ENCODE assay signal across 11 cellular contexts in the genomic region with DNA sequence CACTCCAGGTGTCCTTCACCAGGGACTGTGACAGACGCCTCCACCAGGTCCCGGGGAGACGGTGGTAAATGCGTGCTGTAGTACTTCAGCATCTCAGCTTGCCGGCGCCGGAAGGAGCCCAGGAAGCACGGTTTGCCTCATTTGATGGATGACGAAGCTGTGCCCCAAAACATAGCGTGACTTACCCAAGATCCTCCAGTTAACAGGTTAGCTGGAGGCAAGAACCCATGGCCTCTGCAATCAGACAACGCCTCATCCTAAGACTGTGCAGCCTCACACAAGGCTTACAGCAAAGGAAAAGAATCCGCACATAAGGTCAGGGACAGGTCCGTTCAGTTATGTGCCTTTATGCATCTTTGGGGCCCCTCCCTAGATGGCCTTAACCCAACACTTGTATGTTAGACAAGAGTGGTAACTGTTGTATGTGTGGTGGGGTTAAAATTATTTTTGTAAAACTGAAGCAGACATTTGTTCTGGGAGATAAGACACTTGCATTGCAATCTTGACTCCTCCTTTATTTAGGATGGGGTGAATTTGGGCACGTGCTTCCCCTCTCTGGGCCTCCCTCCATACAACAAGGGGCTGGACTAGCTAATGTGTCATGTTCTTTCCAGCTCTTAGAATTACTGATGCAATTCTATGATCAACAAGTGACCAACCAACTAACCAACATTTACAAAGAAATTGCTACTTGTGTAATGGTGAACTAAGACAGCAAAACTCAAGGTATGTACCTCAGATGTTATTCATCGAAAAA. TPM values are rescaled to one million over a fixed set of nuclear protein-coding genes. Genes with fewer than 3 reads are reported as not detected.
A peak's percentile ranks its signal among the peaks of the same experiment; 100 is the strongest.
DNase-seq lines count a peak whose midpoint lies in the region; ATAC-seq and TF ChIP-seq lines count a peak whose summit lies in the region.
"Had no signal": no experiment of that assay in that cellular context is flagged by ENCODE, and none has a peak within 500 bp of the region (broad histone marks: within the 10 kb centered on the region; RNA-seq: fewer than 3 reads in every experiment).

No MANE protein-coding gene starts in this region.

- H3K27me3 Mint-ChIP-seq in HFFc6 (ENCODE audit: insufficient read depth) = peaks cover 6% of the 10 kb centered on the region; the same call in 1 of the 2 replicates
- no peaks in the 10 kb centered on the region for H3K27me3 Mint-ChIP-seq in WTC11 (ENCODE audit: low read depth)

- H3K9ac ChIP-seq in stomach smooth muscle (ENCODE audit: low read length in 2 of 2) = no peak overlapping the region

- H3K4me3 Mint-ChIP-seq in HFFc6 (peak overlapping the region; percentile 78), WTC11 (no peak overlapping the region)

- H3K9me3 ChIP-seq in right cardiac atrium (ENCODE audit: control insufficient read depth, low read length) (no peaks in the 10 kb centered on the region), stomach smooth muscle (ENCODE audit: control insufficient read depth in 2 of 2, low read length in 2 of 2) (no peaks in the 10 kb centered on the region)

- H3K4me1 ChIP-seq in right cardiac atrium (ENCODE audit: control insufficient read depth, insufficient read depth, low read length) (peaks cover 28% of the 10 kb centered on the region), stomach smooth muscle (ENCODE audit: control insufficient read depth, insufficient read depth, low read length) (peaks cover 51% of the 10 kb centered on the region)

- POLR2A ChIA-PET in WTC11 (lab: Charles Lee) = no interaction called here

- DNase-seq in HFFc6 (peak; percentile 68), WTC11 (ENCODE audit: low spot score) (no peak), right cardiac atrium (peak in 1 of 3 donors; percentile 51), COLO829 (ENCODE audit: low spot score) (no peak), NCI-H748 treated with DMSO at 0.1 percent for 48 hours (lab: John Stamatoyannopoulos, UW) (no peak)
- DNase-seq: amygdala, NCI-H1930, T-helper 9 cell had no signal

- ATAC-seq in WTC11 = no peak
- ATAC-seq in right cardiac atrium = peak in 1 of 2 donors; percentile 5
- ATAC-seq in GM19035 (IDR thresholded peaks at IDR 0.05; ENCODE audit: unreplicated experiment) = no peak
- no peak for ATAC-seq in GM18868 (IDR thresholded peaks at IDR 0.05; ENCODE audit: unreplicated experiment)

- intact Hi-C loops in right cardiac atrium (cut with DNase I) = loop anchor here in 1 of 4 donors (5.0 kb wide), 1 partner anchor 38 kb away; a partner anchor contains a TSS

- 55% methylated on average over 15 of the region's 15 CpGs for WGBS in right cardiac atrium

- peaks cover 0 to 4% of the 10 kb centered on the region in 2 donors for H3K36me3 ChIP-seq in stomach smooth muscle (ENCODE audit: control insufficient read depth in 2 of 2, insufficient read depth in 2 of 2, low read length in 2 of 2)

- H3K27me3 ChIP-seq in right cardiac atrium (ENCODE audit: control insufficient read depth, insufficient read depth) = no peaks in the 10 kb centered on the region
- H3K27me3 ChIP-seq in stomach smooth muscle (ENCODE audit: control insufficient read depth in 1 of 2, insufficient read depth in 2 of 2, low read length in 2 of 2) = no peaks in the 10 kb centered on the region

- H3K9me3 Mint-ChIP-seq in HFFc6 = no peaks in the 10 kb centered on the region
- H3K9me3 Mint-ChIP-seq in WTC11 = no peaks in the 10 kb centered on the region

- H3K36me3 Mint-ChIP-seq in HFFc6 (ENCODE audit: low read depth) (peaks cover 38% of the 10 kb centered on the region), WTC11 (peaks cover 10% of the 10 kb centered on the region)

- CTCF ChIA-PET in WTC11 (lab: Charles Lee) = interaction anchor here (1.3 kb wide), 1 partner anchor 34 kb away, joined by 3 read pairs; no protein-coding TSS in a partner anchor

- TF ChIP-seq CTCF in HFFc6 (IDR thresholded peaks at IDR 0.05) = no peak
- no peak for TF ChIP-seq CTCF in WTC11 (IDR thresholded peaks at IDR 0.05)

- H3K27ac ChIP-seq in right cardiac atrium (ENCODE audit: low read length) (peak overlapping the region; percentile 88), stomach smooth muscle (ENCODE audit: low read length) (peak overlapping the region; percentile 60)

- peaks cover 95% of the 10 kb centered on the region for H3K4me1 Mint-ChIP-seq in HFFc6 (ENCODE audit: low read depth)
- H3K4me1 Mint-ChIP-seq in WTC11 = peaks cover 78% of the 10 kb centered on the region

- H3K4me3 ChIP-seq in right cardiac atrium (ENCODE audit: low read length) (no peak overlapping the region), stomach smooth muscle (ENCODE audit: low read length in 2 of 2) (peak overlapping the region in 1 of 2 donors; percentile 29)

- peak overlapping the region; percentile 99 for H3K27ac Mint-ChIP-seq in HFFc6
- H3K27ac Mint-ChIP-seq in WTC11 = peak overlapping the region; percentile 76; the same call in 1 of the 2 replicates

TF ChIP-seq in WTC11, 78 proteins besides CTCF, POLR2A, EP300 and RAD21 (continues in another document):
- TF ChIP-seq, protein P1, sequence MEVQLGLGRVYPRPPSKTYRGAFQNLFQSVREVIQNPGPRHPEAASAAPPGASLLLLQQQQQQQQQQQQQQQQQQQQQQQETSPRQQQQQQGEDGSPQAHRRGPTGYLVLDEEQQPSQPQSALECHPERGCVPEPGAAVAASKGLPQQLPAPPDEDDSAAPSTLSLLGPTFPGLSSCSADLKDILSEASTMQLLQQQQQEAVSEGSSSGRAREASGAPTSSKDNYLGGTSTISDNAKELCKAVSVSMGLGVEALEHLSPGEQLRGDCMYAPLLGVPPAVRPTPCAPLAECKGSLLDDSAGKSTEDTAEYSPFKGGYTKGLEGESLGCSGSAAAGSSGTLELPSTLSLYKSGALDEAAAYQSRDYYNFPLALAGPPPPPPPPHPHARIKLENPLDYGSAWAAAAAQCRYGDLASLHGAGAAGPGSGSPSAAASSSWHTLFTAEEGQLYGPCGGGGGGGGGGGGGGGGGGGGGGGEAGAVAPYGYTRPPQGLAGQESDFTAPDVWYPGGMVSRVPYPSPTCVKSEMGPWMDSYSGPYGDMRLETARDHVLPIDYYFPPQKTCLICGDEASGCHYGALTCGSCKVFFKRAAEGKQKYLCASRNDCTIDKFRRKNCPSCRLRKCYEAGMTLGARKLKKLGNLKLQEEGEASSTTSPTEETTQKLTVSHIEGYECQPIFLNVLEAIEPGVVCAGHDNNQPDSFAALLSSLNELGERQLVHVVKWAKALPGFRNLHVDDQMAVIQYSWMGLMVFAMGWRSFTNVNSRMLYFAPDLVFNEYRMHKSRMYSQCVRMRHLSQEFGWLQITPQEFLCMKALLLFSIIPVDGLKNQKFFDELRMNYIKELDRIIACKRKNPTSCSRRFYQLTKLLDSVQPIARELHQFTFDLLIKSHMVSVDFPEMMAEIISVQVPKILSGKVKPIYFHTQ (CRISPR knock-in tag; IDR thresholded peaks at IDR 0.05) = no peak
- TF ChIP-seq SOX15 (CRISPR knock-in tag; IDR thresholded peaks at IDR 0.05) (no peak), NFE2L1 (CRISPR knock-in tag; IDR thresholded peaks at IDR 0.05) (no peak), PRRX2 (CRISPR knock-in tag; IDR thresholded peaks at IDR 0.05) (no peak), ZNF219 (CRISPR knock-in tag; IDR thresholded peaks at IDR 0.05; ENCODE audit: borderline replicate concordance) (no peak), ETV6 (CRISPR knock-in tag; IDR thresholded peaks at IDR 0.05) (no peak), RELA (CRISPR knock-in tag; IDR thresholded peaks at IDR 0.05; ENCODE audit: borderline replicate concordance) (no peak)
- TF ChIP-seq, protein P2, sequence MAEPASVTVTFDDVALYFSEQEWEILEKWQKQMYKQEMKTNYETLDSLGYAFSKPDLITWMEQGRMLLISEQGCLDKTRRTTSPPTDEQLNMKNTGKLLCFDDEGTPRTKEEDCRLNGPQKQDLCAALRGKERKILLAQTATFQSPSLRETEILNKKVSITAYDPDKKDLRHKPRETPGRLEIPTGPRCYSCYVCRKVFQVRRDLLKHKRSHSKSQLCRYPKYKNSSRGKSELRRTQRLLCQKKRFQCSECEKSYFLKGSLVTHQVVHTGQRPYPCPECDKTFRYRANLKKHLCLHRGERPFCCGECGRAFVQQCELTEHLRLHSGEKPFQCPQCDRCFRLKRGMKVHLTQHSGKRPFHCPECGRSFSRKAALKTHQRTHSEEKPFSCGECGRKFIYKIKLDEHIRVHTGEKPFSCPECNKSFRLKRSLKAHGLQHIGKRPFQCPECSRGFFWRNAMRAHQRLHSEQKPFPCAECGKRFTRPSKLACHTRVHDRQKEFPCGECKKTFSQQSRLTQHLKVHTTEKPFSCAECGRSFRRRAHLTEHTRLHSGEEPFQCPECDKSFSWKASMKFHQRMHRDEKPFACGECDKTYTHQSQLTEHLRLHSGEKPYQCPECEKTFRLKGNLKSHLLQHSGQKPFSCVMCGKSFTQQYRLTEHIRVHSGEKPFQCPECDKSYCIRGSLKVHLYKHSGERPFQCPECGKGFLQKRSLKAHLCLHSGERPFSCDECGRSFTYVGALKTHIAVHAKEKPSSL (CRISPR knock-in tag; conservative IDR thresholded peaks at IDR 0.05) = no peak
- TF ChIP-seq, protein P3, sequence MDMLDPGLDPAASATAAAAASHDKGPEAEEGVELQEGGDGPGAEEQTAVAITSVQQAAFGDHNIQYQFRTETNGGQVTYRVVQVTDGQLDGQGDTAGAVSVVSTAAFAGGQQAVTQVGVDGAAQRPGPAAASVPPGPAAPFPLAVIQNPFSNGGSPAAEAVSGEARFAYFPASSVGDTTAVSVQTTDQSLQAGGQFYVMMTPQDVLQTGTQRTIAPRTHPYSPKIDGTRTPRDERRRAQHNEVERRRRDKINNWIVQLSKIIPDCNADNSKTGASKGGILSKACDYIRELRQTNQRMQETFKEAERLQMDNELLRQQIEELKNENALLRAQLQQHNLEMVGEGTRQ (CRISPR knock-in tag; IDR thresholded peaks at IDR 0.05) = no peak
- TF ChIP-seq, protein P4, sequence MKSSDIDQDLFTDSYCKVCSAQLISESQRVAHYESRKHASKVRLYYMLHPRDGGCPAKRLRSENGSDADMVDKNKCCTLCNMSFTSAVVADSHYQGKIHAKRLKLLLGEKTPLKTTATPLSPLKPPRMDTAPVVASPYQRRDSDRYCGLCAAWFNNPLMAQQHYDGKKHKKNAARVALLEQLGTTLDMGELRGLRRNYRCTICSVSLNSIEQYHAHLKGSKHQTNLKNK (CRISPR knock-in tag; IDR thresholded peaks at IDR 0.05) = no peak
- TF ChIP-seq, protein P5, sequence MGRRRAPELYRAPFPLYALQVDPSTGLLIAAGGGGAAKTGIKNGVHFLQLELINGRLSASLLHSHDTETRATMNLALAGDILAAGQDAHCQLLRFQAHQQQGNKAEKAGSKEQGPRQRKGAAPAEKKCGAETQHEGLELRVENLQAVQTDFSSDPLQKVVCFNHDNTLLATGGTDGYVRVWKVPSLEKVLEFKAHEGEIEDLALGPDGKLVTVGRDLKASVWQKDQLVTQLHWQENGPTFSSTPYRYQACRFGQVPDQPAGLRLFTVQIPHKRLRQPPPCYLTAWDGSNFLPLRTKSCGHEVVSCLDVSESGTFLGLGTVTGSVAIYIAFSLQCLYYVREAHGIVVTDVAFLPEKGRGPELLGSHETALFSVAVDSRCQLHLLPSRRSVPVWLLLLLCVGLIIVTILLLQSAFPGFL (CRISPR knock-in tag; IDR thresholded peaks at IDR 0.05; ENCODE audit: borderline replicate concordance) = no peak

RNA-seq across cellular contexts. Expression of a gene that starts 39.4 kb away (rescaled TPM):
- total RNA-seq in HFFc6 (2021; fragmentation: NEBNext Ultra II Directional; extraction: Animal tissue kit (Norgen Biotek cat#: 25700)) = 10 to 100 TPM; 31.6 to 42.2 (median 33.8) TPM
- total RNA-seq in WTC11 (2021) = 42.2 to 43.8 TPM (median 43.0 TPM) in 3 replicates
- total RNA-seq in right cardiac atrium = 10 to 100 TPM; 51.8 to 66.9 (median 59.1) TPM
- 40.9 TPM for polyA plus RNA-seq in right cardiac atrium
